31 cellular contexts compared by ENCODE assay signal in genomic region chr17:50651661-50652060, GRCh38. TPM values are rescaled to one million over a fixed set of nuclear protein-coding genes. Genes with fewer than 3 reads are reported as not detected.
"Had no signal": no experiment of that assay in that cellular context is flagged by ENCODE, and none has a peak within 500 bp of the region (broad histone marks: within the 10 kb centered on the region; RNA-seq: fewer than 3 reads in every experiment).

No MANE protein-coding gene starts in this region.

- DNase-seq: natural killer cell; occipital lobe; ovary; psoas muscle; spleen; stimulated activated CD4-positive, alpha-beta T cell treated with anti-CD3 and anti-CD28 coated beads, Interleukin-12 subunit alpha, Interleukin-12 subunit beta, amount 100 ng/mL, for 4 hours; stimulated activated CD4-positive, alpha-beta T cell treated with anti-CD3 and anti-CD28 coated beads, Interleukin-1b, Interleukin-23, amount 100 ng/mL, for 48 hours; stimulated activated CD4-positive, alpha-beta T cell treated with anti-CD3 and anti-CD28 coated beads, Interleukin-4, amount 100 ng/mL, for 1 hour; stimulated activated CD4-positive, alpha-beta T cell treated with anti-CD3 and anti-CD28 coated beads, Interleukin-4, amount 100 ng/mL, for 4 hours; stimulated activated CD8-positive, alpha-beta memory T cell treated with anti-CD3 and anti-CD28 coated beads, Interleukin-4, amount 100 ng/mL, for 48 hours; stimulated activated naive CD4-positive, alpha-beta T cell; stimulated activated naive CD8-positive, alpha-beta T cell treated with anti-CD3 and anti-CD28 coated beads, Interleukin-15, amount 100 ng/mL, for 72 hours; stimulated activated naive CD8-positive, alpha-beta T cell treated with anti-CD3 and anti-CD28 coated beads, Interleukin-15, Interleukin-2, amounts not matched to agents 100 U/mL and 50 U/mL, for 24 hours; substantia nigra; testis; tibial artery; transverse colon; upper lobe of right lung; uterus had no signal

- H3K27ac Mint-ChIP-seq: natural killer cell; nephron; neural progenitor cell; progenitor cell of endocrine pancreas; stimulated activated memory B cell treated with anti-CD40 and anti-IgM and Interleukin-4, amounts not matched to agents 10 μg/mL and 1 μg/mL and 100 μg/mL, for 72 hours; stimulated activated naive CD8-positive, alpha-beta T cell treated with anti-CD3 and anti-CD28 coated beads, Interleukin-15, amount 100 ng/mL, for 72 hours; type B pancreatic cell had no signal

- H3K27ac ChIP-seq: neural progenitor cell, ovary, parathyroid adenoma, psoas muscle, skin epidermis, spleen, suprapubic skin, testis, tibial artery, transverse colon, upper lobe of right lung, uterus had no signal

- H3K27me3 Mint-ChIP-seq: progenitor cell of endocrine pancreas had no signal

- H3K4me3 Mint-ChIP-seq: natural killer cell; nephron; neural progenitor cell; stimulated activated memory B cell treated with anti-CD40 and anti-IgM and Interleukin-4, amounts not matched to agents 10 μg/mL and 1 μg/mL and 100 μg/mL, for 72 hours; stimulated activated naive CD8-positive, alpha-beta T cell treated with anti-CD3 and anti-CD28 coated beads, Interleukin-15, amount 100 ng/mL, for 72 hours; type B pancreatic cell had no signal

- H3K9me3 Mint-ChIP-seq: natural killer cell; stimulated activated memory B cell treated with anti-CD40 and anti-IgM and Interleukin-4, amounts not matched to agents 10 μg/mL and 1 μg/mL and 100 μg/mL, for 72 hours; stimulated activated naive CD8-positive, alpha-beta T cell treated with anti-CD3 and anti-CD28 coated beads, Interleukin-15, amount 100 ng/mL, for 72 hours; type B pancreatic cell had no signal

- H3K79me2 ChIP-seq: parathyroid adenoma had no signal

- H2AFZ ChIP-seq: neural progenitor cell, parathyroid adenoma had no signal

- H3K36me3 Mint-ChIP-seq: natural killer cell; neural progenitor cell; stimulated activated memory B cell treated with anti-CD40 and anti-IgM and Interleukin-4, amounts not matched to agents 10 μg/mL and 1 μg/mL and 100 μg/mL, for 72 hours; type B pancreatic cell had no signal

- H3K4me3 ChIP-seq: neural progenitor cell, ovary, psoas muscle, skin epidermis, smooth muscle cell, spleen, suprapubic skin, testis, tibial artery, transverse colon, upper lobe of right lung, uterus had no signal

- H3K9me3 ChIP-seq: ovary, suprapubic skin, testis, tibial artery, transverse colon, upper lobe of right lung, uterus had no signal

- H3K27me3 ChIP-seq: neural progenitor cell, ovary, spleen, suprapubic skin, testis, tibial artery, transverse colon, upper lobe of right lung, uterus had no signal

- H3K4me1 Mint-ChIP-seq: natural killer cell; nephron; neural progenitor cell; stimulated activated memory B cell treated with anti-CD40 and anti-IgM and Interleukin-4, amounts not matched to agents 10 μg/mL and 1 μg/mL and 100 μg/mL, for 72 hours; stimulated activated naive CD8-positive, alpha-beta T cell treated with anti-CD3 and anti-CD28 coated beads, Interleukin-15, amount 100 ng/mL, for 72 hours had no signal

- H3K4me1 ChIP-seq: neural progenitor cell, parathyroid adenoma, psoas muscle, suprapubic skin, tibial artery, upper lobe of right lung, uterus had no signal

- H3K9ac ChIP-seq: neural progenitor cell, parathyroid adenoma had no signal

- ATAC-seq: natural killer cell; psoas muscle; right cardiac atrium; sciatic nerve; stimulated activated memory B cell treated with anti-CD40 and anti-IgM and Interleukin-4, amounts not matched to agents 10 μg/mL and 1 μg/mL and 100 μg/mL, for 72 hours; stimulated activated naive CD8-positive, alpha-beta T cell treated with anti-CD3 and anti-CD28 coated beads, Interleukin-15, amount 100 ng/mL, for 72 hours; stimulated activated naive CD8-positive, alpha-beta T cell treated with anti-CD3 and anti-CD28 coated beads, Interleukin-15, Interleukin-2, amounts not matched to agents 100 U/mL and 50 U/mL, for 24 hours; upper lobe of right lung had no signal

- H3K36me3 ChIP-seq: neural progenitor cell, ovary, spleen, suprapubic skin, tibial artery, transverse colon, upper lobe of right lung, uterus had no signal

- H3K4me2 ChIP-seq: neural progenitor cell, smooth muscle cell had no signal

RNA-seq across cellular contexts. Expression of gene ABCC3, which starts 17.0 kb away (rescaled TPM):
- polyA plus RNA-seq: neural cell had no signal
